ENCODE assay signal across 1 cellular context in genomic region chr4:53518807-53519206, GRCh38.
TF ChIP-seq lines count a peak whose summit lies in the region.

No MANE protein-coding gene starts in this region.

TF ChIP-seq in IMR-90, 13 proteins besides CTCF, POLR2A, EP300 and RAD21:
- no peak for TF ChIP-seq RCOR1 (IDR thresholded peaks at IDR 0.05; ENCODE audit: insufficient replicate concordance, low read length)
- TF ChIP-seq SMC3 (IDR thresholded peaks at IDR 0.05; ENCODE audit: low read depth, low read length): no peak
- TF ChIP-seq FOS (IDR thresholded peaks at IDR 0.05; ENCODE audit: low read depth, low read length): no peak
- no peak for TF ChIP-seq MAZ (IDR thresholded peaks at IDR 0.05; ENCODE audit: borderline replicate concordance, low read depth, low read length)
- no peak for TF ChIP-seq CHD1 (IDR thresholded peaks at IDR 0.05; ENCODE audit: low read depth, low read length)
- TF ChIP-seq USF2 (IDR thresholded peaks at IDR 0.05; ENCODE audit: low read depth, low read length): no peak
- no peak for TF ChIP-seq MAFK (IDR thresholded peaks at IDR 0.05; ENCODE audit: low read depth, low read length)
- no peak for TF ChIP-seq CEBPB (IDR thresholded peaks at IDR 0.05; ENCODE audit: low read depth, low read length)
- TF ChIP-seq NFE2L2 (IDR thresholded peaks at IDR 0.05; ENCODE audit: low read depth, low read length): no peak
- TF ChIP-seq MXI1 (IDR thresholded peaks at IDR 0.05; ENCODE audit: borderline replicate concordance, low read depth, low read length): no peak
- TF ChIP-seq BHLHE40 (IDR thresholded peaks at IDR 0.05; ENCODE audit: low read depth, low read length): no peak
TF ChIP-seq in IMR-90: peak in this region for 0.
